ENCODE assay signal across 8 cellular contexts in genomic region chr19:58346961-58347929, GRCh38. TPM values are rescaled to one million over a fixed set of nuclear protein-coding genes. Genes with fewer than 3 reads are reported as not detected.
DNase-seq lines count a peak whose midpoint lies in the region; FAIRE-seq and TF ChIP-seq lines count a peak whose summit lies in the region.

No MANE protein-coding gene starts in this region.

- no peaks in the 10 kb centered on the region for H3K9me3 Mint-ChIP-seq in Caco-2 (ENCODE audit: unreplicated experiment)

- no peak overlapping the region for H3K27ac Mint-ChIP-seq in Caco-2 (ENCODE audit: unreplicated experiment)

- no peaks in the 10 kb centered on the region for H3K27me3 ChIP-seq in Caco-2 (replicated peaks; ENCODE audit: control insufficient read depth, insufficient read depth, low read length)
- no peaks in the 10 kb centered on the region for H3K27me3 ChIP-seq in Peyer's patch
- peaks cover 9% of the 10 kb centered on the region for H3K27me3 ChIP-seq in thymus (ENCODE audit: control insufficient read depth, insufficient read depth)

- TF ChIP-seq CTCF in Caco-2 (IDR thresholded peaks at IDR 0.05; ENCODE audit: insufficient read depth in 1 of 2, low read depth in 1 of 2, low read length in 1 of 2, severe bottlenecking in 1 of 2, unreplicated experiment in 1 of 2), result no peak
- TF ChIP-seq CTCF in GM20000 (IDR thresholded peaks at IDR 0.05; ENCODE audit: extremely low read depth, missing control alignments), result no peak
- no peak for TF ChIP-seq CTCF in Peyer's patch (IDR thresholded peaks at IDR 0.05)

- 1% methylated on average over 82 of the region's 82 CpGs for whole genome bisulfite sequencing in thymus

- intact Hi-C loops in Caco-2 (cut with micrococcal nuclease; ENCODE audit: unreplicated experiment), result no loop called here

- peak in 1 of 2 experiments; percentile 58 for DNase-seq in Caco-2
- peak; percentile 97 for DNase-seq in GM20000 (ENCODE audit: low spot score)
- DNase-seq in HT1080 (ENCODE audit: low read depth), result peak; percentile 73
- DNase-seq in Peyer's patch, result peak; percentile 66 to 88 (median 79)
- DNase-seq in activated effector memory CD4-positive, alpha-beta T cell treated with anti-CD3 and anti-CD28 coated beads, Interleukin-2, amount 50 U/mL, for 16 hours, result peak; percentile 89
- peak; percentile 89 for DNase-seq in frontal cortex (ENCODE audit: low spot score in 2 of 2)
- DNase-seq in occipital lobe (lab: John Stamatoyannopoulos, UW), result peak; percentile 80

- no peaks in the 10 kb centered on the region for H3K36me3 ChIP-seq in Caco-2 (ENCODE audit: control insufficient read depth, insufficient read depth, low read length)
- no peaks in the 10 kb centered on the region for H3K36me3 ChIP-seq in Peyer's patch
- peaks cover 4% of the 10 kb centered on the region for H3K36me3 ChIP-seq in thymus (ENCODE audit: control insufficient read depth, insufficient read depth)

- peak overlapping the region; percentile 75 to 84 (median 77) for H3K27ac ChIP-seq in Peyer's patch
- peak overlapping the region; percentile 93 for H3K27ac ChIP-seq in thymus (ENCODE audit: low read depth)

- FAIRE-seq in frontal cortex (lab: Jason Lieb, UNC), result no peak

- H3K4me1 ChIP-seq in Caco-2 (no peaks in the 10 kb centered on the region), Peyer's patch (peaks cover 0 to 11% (median 2%) of the 10 kb centered on the region in 4 donors), thymus (ENCODE audit: control insufficient read depth, insufficient read depth, low read length) (peaks cover 4% of the 10 kb centered on the region)

- POLR2A ChIA-PET in Caco-2 (lab: Charles Lee), result interaction anchor here (0.7 kb wide), 1 partner anchor 197 kb away, joined by 9 read pairs; no protein-coding TSS in a partner anchor

- BruUV-seq in Caco-2 (replicated peaks; lab: Mats Ljungman, UMichigan), result no TSS peak

- peak overlapping the region; percentile 73 for H3K4me3 Mint-ChIP-seq in Caco-2 (ENCODE audit: unreplicated experiment)

- H3K4me1 Mint-ChIP-seq in Caco-2 (ENCODE audit: low read depth, unreplicated experiment), result no peaks in the 10 kb centered on the region

- H3K27me3 Mint-ChIP-seq in Caco-2 (ENCODE audit: insufficient read depth, unreplicated experiment), result peaks cover 4% of the 10 kb centered on the region

- H3K4me3 ChIP-seq in Caco-2 (ENCODE audit: low read depth, low read length) (peak overlapping the region; percentile 49), Peyer's patch (peak overlapping the region; percentile 56 to 71 (median 64)), thymus (ENCODE audit: low read length) (peak overlapping the region; percentile 76)

- CTCF ChIA-PET in Caco-2 (lab: Charles Lee), result interaction anchor here (0.6 kb wide), 1 partner anchor 20 kb away, joined by 3 read pairs; the partner anchor contains the start of gene ZSCAN22

- no peak for TF ChIP-seq POLR2A in Peyer's patch (IDR thresholded peaks at IDR 0.05)

- H3K36me3 Mint-ChIP-seq in Caco-2 (ENCODE audit: insufficient read depth, unreplicated experiment), result no peaks in the 10 kb centered on the region

- H3K9me3 ChIP-seq in Caco-2 (no peaks in the 10 kb centered on the region), Peyer's patch (no peaks in the 10 kb centered on the region), thymus (ENCODE audit: control insufficient read depth) (no peaks in the 10 kb centered on the region)

RNA-seq across cellular contexts. Expression of gene A1BG, which starts 6.0 kb away (rescaled TPM):
- total RNA-seq in Caco-2 (2022) (1.6 and 2.8 TPM in 2 replicates), Peyer's patch (10 to 100 TPM in 1 of 4 donors, 1 to 10 TPM in 2, not detected in 1; 5.4 to 26.4 (median 8.3) TPM), frontal cortex (0.41 TPM), occipital lobe (0.94 TPM)
- total RNA-seq in HT1080 (2014; rRNA removed; shearing (Covaris generic)), result 20.3 and 22.8 TPM in 2 replicates
- polyA plus RNA-seq in HT1080 (2015; cell fraction: cytosol; rRNA removed), result 12.2 and 18.8 TPM in 2 replicates
- 4.7 and 5.9 TPM in 2 replicates for polyA plus RNA-seq in HT1080 (2015; cell fraction: nucleus; rRNA removed)
- 77.3 TPM for polyA plus RNA-seq in thymus

RNA-seq across cellular contexts. Expression of gene ZNF497, which starts 15.3 kb away (rescaled TPM):
- total RNA-seq in Caco-2 (2022), result 1.6 and 1.7 TPM in 2 replicates
- 0.67 and 2.1 TPM in 2 replicates for total RNA-seq in HT1080 (2014; rRNA removed; shearing (Covaris generic))
- 0.42 and 0.45 TPM in 2 replicates for polyA plus RNA-seq in HT1080 (2015; cell fraction: cytosol; rRNA removed)
- 0.86 and 2.1 TPM in 2 replicates for polyA plus RNA-seq in HT1080 (2015; cell fraction: nucleus; rRNA removed)
- total RNA-seq in Peyer's patch, result 1 to 10 TPM in 2 of 4 donors, under 1 TPM in 1, not detected in 1; 0.70 to 4.4 (median 2.1) TPM
- total RNA-seq in frontal cortex, result 6.1 TPM
- total RNA-seq in occipital lobe, result 5.9 TPM
- polyA plus RNA-seq in thymus, result 1.3 TPM

RNA-seq across cellular contexts. Expression of gene ZSCAN22, which starts 20.5 kb away (rescaled TPM):
- total RNA-seq in Caco-2 (2022), result 4.0 and 4.3 TPM in 2 replicates
- total RNA-seq in HT1080 (2014; rRNA removed; shearing (Covaris generic)), result 3.7 and 5.2 TPM in 2 replicates
- polyA plus RNA-seq in HT1080 (2015; cell fraction: cytosol; rRNA removed), result 3.4 and 3.8 TPM in 2 replicates
- polyA plus RNA-seq in HT1080 (2015; cell fraction: nucleus; rRNA removed), result 5.8 and 6.1 TPM in 2 replicates
- total RNA-seq in Peyer's patch, result 1 to 10 TPM; 2.5 to 4.6 (median 4.0) TPM
- total RNA-seq in frontal cortex, result 2.0 TPM
- 3.0 TPM for total RNA-seq in occipital lobe
- polyA plus RNA-seq in thymus, result 1.2 TPM

RNA-seq across cellular contexts. Expression of gene ZNF837, which starts 33.6 kb away (rescaled TPM):
- 2.2 and 2.3 TPM in 2 replicates for total RNA-seq in Caco-2 (2022)
- 0.08 and 1.4 TPM in 2 replicates for total RNA-seq in HT1080 (2014; rRNA removed; shearing (Covaris generic))
- polyA plus RNA-seq in HT1080 (2015; cell fraction: cytosol; rRNA removed), result 0.90 and 1.5 TPM in 2 replicates
- 1.1 and 1.2 TPM in 2 replicates for polyA plus RNA-seq in HT1080 (2015; cell fraction: nucleus; rRNA removed)
- total RNA-seq in Peyer's patch, result 10 to 100 TPM in 1 of 4 donors, 1 to 10 TPM in 3; 3.3 to 10.9 (median 7.7) TPM
- 2.4 TPM for total RNA-seq in frontal cortex
- 0.94 TPM for total RNA-seq in occipital lobe
- 2.9 TPM for polyA plus RNA-seq in thymus

RNA-seq across cellular contexts. Expression of gene RPS5, which starts 39.8 kb away (rescaled TPM):
- total RNA-seq in Caco-2 (2022), result 1,436 and 1,611 TPM in 2 replicates
- 3,183 and 4,090 TPM in 2 replicates for total RNA-seq in HT1080 (2014; rRNA removed; shearing (Covaris generic))
- polyA plus RNA-seq in HT1080 (2015; cell fraction: cytosol; rRNA removed), result 3,308 and 3,508 TPM in 2 replicates
- polyA plus RNA-seq in HT1080 (2015; cell fraction: nucleus; rRNA removed), result 1,320 and 1,466 TPM in 2 replicates
- 1,000 to 10,000 TPM in 1 of 4 donors, 100 to 1,000 TPM in 3; 428 to 1,258 (median 517) TPM for total RNA-seq in Peyer's patch
- 2,200 TPM for total RNA-seq in frontal cortex
- total RNA-seq in occipital lobe, result 1,568 TPM
- 942 TPM for polyA plus RNA-seq in thymus
